ENCODE assay signal across 29 cellular contexts in genomic region chr7:104664648-104665047, GRCh38.
"Had no signal": no experiment of that assay in that cellular context is flagged by ENCODE, and none has a peak within 500 bp of the region (broad histone marks: within the 10 kb centered on the region; RNA-seq: fewer than 3 reads in every experiment).

No MANE protein-coding gene starts in this region.

- H3K27me3 ChIP-seq: esophagus muscularis mucosa, heart right ventricle, left lung, neural progenitor cell, right atrium auricular region, suprapubic skin, transverse colon, upper lobe of right lung, uterus had no signal

- H3K36me3 ChIP-seq: esophagus muscularis mucosa, heart right ventricle, left lung, neural progenitor cell, prostate gland, right atrium auricular region, suprapubic skin, transverse colon, upper lobe of right lung, uterus had no signal

- H3K9me3 ChIP-seq: esophagus muscularis mucosa, heart right ventricle, left lung, prostate gland, right atrium auricular region, suprapubic skin, transverse colon, upper lobe of right lung, uterus had no signal

- H3K4me1 ChIP-seq: esophagus muscularis mucosa, heart right ventricle, left lung, neural progenitor cell, parathyroid adenoma, prostate gland, right atrium auricular region, suprapubic skin, transverse colon, upper lobe of right lung, uterus had no signal

- DNase-seq: dermis blood vessel endothelial cell; effector memory CD4-positive, alpha-beta T cell; foreskin melanocyte; glutamatergic neuron; heart right ventricle; hippocampal formation; kidney; left lung; mesenchymal stem cell; midbrain; naive thymus-derived CD4-positive, alpha-beta T cell; stimulated activated CD4-positive, alpha-beta T cell treated with anti-CD3 and anti-CD28 coated beads, Interleukin-12 subunit alpha, Interleukin-12 subunit beta, amount 100 ng/mL, for 4 hours; stimulated activated CD4-positive, alpha-beta T cell treated with anti-CD3 and anti-CD28 coated beads, Interleukin-1b, Interleukin-23, amount 100 ng/mL, for 48 hours; stimulated activated CD4-positive, alpha-beta T cell treated with anti-CD3 and anti-CD28 coated beads, Interleukin-4, amount 100 ng/mL, for 1 hour; stimulated activated CD8-positive, alpha-beta memory T cell treated with anti-CD3 and anti-CD28 coated beads, Interleukin-4, amount 100 ng/mL, for 48 hours; stimulated activated naive CD4-positive, alpha-beta T cell; stimulated activated naive CD8-positive, alpha-beta T cell treated with anti-CD3 and anti-CD28 coated beads, Interleukin-15, amount 100 ng/mL, for 72 hours; transverse colon; upper lobe of right lung; uterus had no signal

- H3K4me3 ChIP-seq: coronary artery, esophagus muscularis mucosa, heart right ventricle, left lung, neural progenitor cell, prostate gland, right atrium auricular region, smooth muscle cell, suprapubic skin, transverse colon, upper lobe of right lung, uterus had no signal

- H3K27ac ChIP-seq: coronary artery, esophagus muscularis mucosa, heart right ventricle, left lung, neural progenitor cell, parathyroid adenoma, prostate gland, right atrium auricular region, suprapubic skin, transverse colon, upper lobe of right lung, uterus had no signal

- ATAC-seq: heart right ventricle; left lung; naive thymus-derived CD4-positive, alpha-beta T cell; sciatic nerve; stimulated activated naive CD8-positive, alpha-beta T cell treated with anti-CD3 and anti-CD28 coated beads, Interleukin-15, amount 100 ng/mL, for 72 hours; upper lobe of right lung had no signal
